Comparison of ENCODE assay signal across 1 cellular context in the genomic region with DNA sequence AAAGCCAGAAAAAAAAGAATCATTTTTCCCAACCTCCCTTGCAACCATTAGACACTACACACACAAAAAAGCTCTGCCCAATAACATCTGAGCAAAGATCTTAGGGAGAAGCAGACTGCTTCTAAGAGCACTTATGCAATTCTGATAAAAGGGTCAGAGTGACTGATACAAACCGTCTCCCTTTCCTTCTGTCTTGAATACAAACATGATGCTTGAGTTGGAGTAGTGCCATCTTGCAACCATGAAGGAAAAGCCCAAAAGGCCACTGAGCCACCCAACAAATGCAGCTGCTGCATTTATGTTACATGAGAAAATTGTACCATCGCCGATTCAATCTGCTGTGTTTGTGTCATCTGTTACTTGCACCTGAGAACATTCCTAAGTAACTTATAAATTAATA.
TF ChIP-seq lines count a peak whose summit lies in the region.

No MANE protein-coding gene starts in this region.

TF ChIP-seq in HepG2, 621 proteins besides CTCF, POLR2A, EP300 and RAD21:
- no peak for TF ChIP-seq NFRKB (IDR thresholded peaks at IDR 0.05)
- no peak for TF ChIP-seq PAX8 (CRISPR knock-in tag; IDR thresholded peaks at IDR 0.05; ENCODE audit: borderline replicate concordance)
- TF ChIP-seq IRX3 (CRISPR knock-in tag; IDR thresholded peaks at IDR 0.05; ENCODE audit: borderline replicate concordance, low read depth): no peak
- no peak for TF ChIP-seq SMC3 (IDR thresholded peaks at IDR 0.05; ENCODE audit: low read length)
- TF ChIP-seq, protein P1, sequence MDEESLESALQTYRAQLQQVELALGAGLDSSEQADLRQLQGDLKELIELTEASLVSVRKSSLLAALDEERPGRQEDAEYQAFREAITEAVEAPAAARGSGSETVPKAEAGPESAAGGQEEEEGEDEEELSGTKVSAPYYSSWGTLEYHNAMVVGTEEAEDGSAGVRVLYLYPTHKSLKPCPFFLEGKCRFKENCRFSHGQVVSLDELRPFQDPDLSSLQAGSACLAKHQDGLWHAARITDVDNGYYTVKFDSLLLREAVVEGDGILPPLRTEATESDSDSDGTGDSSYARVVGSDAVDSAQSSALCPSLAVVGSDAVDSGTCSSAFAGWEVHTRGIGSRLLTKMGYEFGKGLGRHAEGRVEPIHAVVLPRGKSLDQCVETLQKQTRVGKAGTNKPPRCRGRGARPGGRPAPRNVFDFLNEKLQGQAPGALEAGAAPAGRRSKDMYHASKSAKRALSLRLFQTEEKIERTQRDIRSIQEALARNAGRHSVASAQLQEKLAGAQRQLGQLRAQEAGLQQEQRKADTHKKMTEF (CRISPR knock-in tag; IDR thresholded peaks at IDR 0.05): no peak
- TF ChIP-seq, protein P2, sequence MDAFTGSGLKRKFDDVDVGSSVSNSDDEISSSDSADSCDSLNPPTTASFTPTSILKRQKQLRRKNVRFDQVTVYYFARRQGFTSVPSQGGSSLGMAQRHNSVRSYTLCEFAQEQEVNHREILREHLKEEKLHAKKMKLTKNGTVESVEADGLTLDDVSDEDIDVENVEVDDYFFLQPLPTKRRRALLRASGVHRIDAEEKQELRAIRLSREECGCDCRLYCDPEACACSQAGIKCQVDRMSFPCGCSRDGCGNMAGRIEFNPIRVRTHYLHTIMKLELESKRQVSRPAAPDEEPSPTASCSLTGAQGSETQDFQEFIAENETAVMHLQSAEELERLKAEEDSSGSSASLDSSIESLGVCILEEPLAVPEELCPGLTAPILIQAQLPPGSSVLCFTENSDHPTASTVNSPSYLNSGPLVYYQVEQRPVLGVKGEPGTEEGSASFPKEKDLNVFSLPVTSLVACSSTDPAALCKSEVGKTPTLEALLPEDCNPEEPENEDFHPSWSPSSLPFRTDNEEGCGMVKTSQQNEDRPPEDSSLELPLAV (CRISPR knock-in tag; conservative IDR thresholded peaks at IDR 0.05; ENCODE audit: low read depth): no peak
